Comparison of ENCODE assay signal across 1 cellular context in genomic region chr3:30665539-30665938, GRCh38.
TF ChIP-seq lines count a peak whose summit lies in the region.

No MANE protein-coding gene starts in this region.

TF ChIP-seq in SK-N-SH treated with all-trans-retinoic acid at 6 μM for 48 hours, 23 proteins besides CTCF, POLR2A, EP300 and RAD21 (continued from another document):
- TF ChIP-seq CSRNP3 (CRISPR knock-in tag; IDR thresholded peaks at IDR 0.05) = no peak
